Comparison of ENCODE assay signal across 24 cellular contexts in the genomic region with DNA sequence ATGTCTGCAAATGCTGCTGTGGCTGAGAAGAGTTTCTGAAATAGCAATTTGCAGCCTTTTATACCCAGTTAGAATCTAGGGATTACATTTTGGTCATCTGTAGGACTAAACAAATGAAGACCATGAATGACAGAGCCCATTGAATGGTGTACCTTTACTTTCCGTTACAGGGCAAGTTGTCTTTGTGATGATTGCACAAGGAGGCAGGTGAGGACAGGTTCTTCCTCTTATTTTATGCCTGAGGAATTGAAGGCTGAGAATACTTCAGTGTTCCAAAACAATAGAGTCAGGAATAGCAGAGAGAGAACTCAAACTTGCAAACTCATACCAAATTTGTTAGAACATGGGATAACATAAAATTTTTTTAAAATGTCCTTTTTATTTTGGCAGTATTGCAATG.
DNase-seq lines count a peak whose midpoint lies in the region; ATAC-seq, FAIRE-seq and TF ChIP-seq lines count a peak whose summit lies in the region.
"Had no signal": no experiment of that assay in that cellular context is flagged by ENCODE, and none has a peak within 500 bp of the region (broad histone marks: within the 10 kb centered on the region; RNA-seq: fewer than 3 reads in every experiment).

No MANE protein-coding gene starts in this region.

- H3K9ac ChIP-seq in H1 (replicated peaks in 1 of 4; ENCODE audit: extremely low read depth in 1 of 4, low read depth in 3 of 4, low read length in 3 of 4) = no peak overlapping the region
- H3K9ac ChIP-seq: BLaER1 treated with 17β-estradiol and CSF1 and Interleukin-3, amounts not matched to agents 10 nM and 100 nM had no signal

- H3K56ac ChIP-seq in H1 (replicated peaks; ENCODE audit: insufficient read length, low read depth, low read length) = no peak overlapping the region

- no peak overlapping the region for H3K4me2 ChIP-seq in H1 (ENCODE audit: insufficient read depth in 1 of 2, low read depth in 2 of 2, low read length in 2 of 2)
- H3K4me2 ChIP-seq: A549; BLaER1 treated with 17β-estradiol and CSF1 and Interleukin-3, amounts not matched to agents 10 nM and 100 nM had no signal

- no peaks in the 10 kb centered on the region for H3K27me3 Mint-ChIP-seq in MCF 10A (ENCODE audit: insufficient read depth, unreplicated experiment)
- H3K27me3 Mint-ChIP-seq: CD8-positive, alpha-beta memory T cell had no signal

- peaks cover 0 to 15% of the 10 kb centered on the region in 2 donors for H3K9me3 ChIP-seq in breast epithelium
- H3K9me3 ChIP-seq in H1 (ENCODE audit: insufficient read depth in 2 of 2, low read depth in 1 of 2, low read length in 1 of 2) = peaks cover 11 to 13% of the 10 kb centered on the region in 2 experiments; a peak in 3 of 4 replicates
- no peaks in the 10 kb centered on the region for H3K9me3 ChIP-seq in small intestine (ENCODE audit: control insufficient read depth, low read depth)
- H3K9me3 ChIP-seq: A549, BE2C had no signal

- H4K91ac ChIP-seq in H1 (replicated peaks; ENCODE audit: insufficient read length, low read length) = no peak overlapping the region

- no peak overlapping the region for H3K14ac ChIP-seq in H1 (ENCODE audit: insufficient read length)

- H2BK120ac ChIP-seq in H1 (replicated peaks; ENCODE audit: low read depth, low read length) = no peak overlapping the region

- H3K4me1 ChIP-seq in breast epithelium (no peaks in the 10 kb centered on the region), H1 (replicated peaks in 1 of 4; ENCODE audit: control insufficient read depth in 3 of 4, insufficient read depth in 4 of 4, low read length in 3 of 4) (no peaks in the 10 kb centered on the region; a peak in 1 of 7 replicates), foreskin keratinocyte (peaks cover 31% of the 10 kb centered on the region), small intestine (ENCODE audit: control insufficient read depth in 2 of 2, insufficient read depth in 1 of 2, low read depth in 1 of 2, low read length in 1 of 2) (no peaks in the 10 kb centered on the region)
- H3K4me1 ChIP-seq: A549; BE2C; BLaER1 treated with 17β-estradiol and CSF1 and Interleukin-3, amounts not matched to agents 10 nM and 100 nM had no signal

- peaks cover 12% of the 10 kb centered on the region for H3K9me3 Mint-ChIP-seq in MCF 10A (ENCODE audit: unreplicated experiment)

- no peak overlapping the region for H4K5ac ChIP-seq in H1 (ENCODE audit: insufficient read length, low read depth, low read length)

- H2BK15ac ChIP-seq in H1 (ENCODE audit: low read length) = 0 out of 2 replicates have a peak overlapping the region, but pooled peaks have one; percentile 29

- no peak for TF ChIP-seq POLR2A in breast epithelium (IDR thresholded peaks at IDR 0.05)
- TF ChIP-seq POLR2A in H1 (IDR thresholded peaks at IDR 0.05; ENCODE audit: control extremely low read depth in 1 of 2, low read depth in 2 of 2, low read length in 2 of 2) = no peak

- no peak for TF ChIP-seq CTCF in MCF 10A (IDR thresholded peaks at IDR 0.05; ENCODE audit: unreplicated experiment)
- TF ChIP-seq CTCF in breast epithelium (IDR thresholded peaks at IDR 0.05) = no peak
- no peak for TF ChIP-seq CTCF in H1 (IDR thresholded peaks at IDR 0.05; ENCODE audit: control extremely low read depth in 1 of 3, insufficient read depth in 1 of 3, low read depth in 1 of 3, low read length in 3 of 3)
- no peak for TF ChIP-seq CTCF in foreskin keratinocyte (conservative IDR thresholded peaks at IDR 0.05)

- TF ChIP-seq EP300 in H1 (IDR thresholded peaks at IDR 0.05; ENCODE audit: borderline replicate concordance in 1 of 2, low read depth in 2 of 2, low read length in 2 of 2) = no peak

- H2BK12ac ChIP-seq in H1 (ENCODE audit: low read depth, low read length) = no peak overlapping the region

- H3K4me3 ChIP-seq in breast epithelium = no peak overlapping the region
- H3K4me3 ChIP-seq in H1 (ENCODE audit: extremely low read depth in 1 of 4, insufficient read depth in 2 of 4, low read depth in 3 of 4, low read length in 4 of 4) = no peak overlapping the region
- H3K4me3 ChIP-seq in small intestine (ENCODE audit: low read depth in 1 of 2, low read length in 2 of 2) = no peak overlapping the region
- H3K4me3 ChIP-seq: A549; BLaER1 treated with 17β-estradiol and CSF1 and Interleukin-3, amounts not matched to agents 10 nM and 100 nM had no signal

- POLR2A ChIA-PET in MCF 10A (lab: Yijun Ruan, JAX) = interaction anchor here (0.6 to 1.1 kb wide), 3 partner anchors 8 to 65 kb away, joined by 3 to 4 read pairs (median 4); no protein-coding TSS in a partner anchor
- POLR2A ChIA-PET in H1 (lab: Charles Lee; ENCODE audit: partially characterized antibody) = no interaction called here

- H3K27ac ChIP-seq in breast epithelium (no peak overlapping the region), H1 (ENCODE audit: low read depth, low read length) (no peak overlapping the region), foreskin keratinocyte (no peak overlapping the region), small intestine (ENCODE audit: low read depth in 1 of 2, low read length in 1 of 2) (no peak overlapping the region)
- H3K27ac ChIP-seq: A549; BLaER1 treated with 17β-estradiol and CSF1 and Interleukin-3, amounts not matched to agents 10 nM and 100 nM had no signal

- H3K79me1 ChIP-seq in H1 (ENCODE audit: low read depth, low read length) = no peaks in the 10 kb centered on the region

- FAIRE-seq in H1 (lab: Jason Lieb, UNC) = no peak
- no peak for FAIRE-seq in small intestine (lab: Jason Lieb, UNC)
- FAIRE-seq: A549, GM12891, GM18507 had no signal

- intact Hi-C loops in MCF 10A (cut with micrococcal nuclease) (no loop called here), breast epithelium (cut with DNase I; ENCODE audit: low total_unique reads) (no loop called here)

- CTCF ChIA-PET in MCF 10A (lab: Yijun Ruan, JAX) = interaction anchor here (0.6 to 1.1 kb wide), 3 partner anchors 69 to 1195 kb away, joined by 3 read pairs; partner anchors contain the start of gene TFAP2A
- CTCF ChIA-PET in H1 (lab: Charles Lee; ENCODE audit: partially characterized antibody) = interaction anchor here (0.7 to 1.0 kb wide), 2 partner anchors 9 to 20 kb away, joined by 3 read pairs; no protein-coding TSS in a partner anchor

- no peak overlapping the region for H3K18ac ChIP-seq in H1 (ENCODE audit: extremely low read depth, low read length)

- H3K27me3 ChIP-seq in breast epithelium (no peaks in the 10 kb centered on the region), H1 (replicated peaks in 1 of 4; ENCODE audit: control insufficient read depth in 3 of 4, extremely low read depth in 1 of 4, insufficient read depth in 3 of 4, low read length in 3 of 4) (no peaks in the 10 kb centered on the region), foreskin keratinocyte (no peaks in the 10 kb centered on the region), small intestine (ENCODE audit: control insufficient read depth in 2 of 2, insufficient read depth in 2 of 2, low read length in 2 of 2) (no peaks in the 10 kb centered on the region)
- H3K27me3 ChIP-seq: BE2C; BLaER1 treated with 17β-estradiol and CSF1 and Interleukin-3, amounts not matched to agents 10 nM and 100 nM had no signal

- no peak overlapping the region for H2BK5ac ChIP-seq in H1 (ENCODE audit: low read depth, low read length)

- no peak overlapping the region for H2BK20ac ChIP-seq in H1 (ENCODE audit: low read length)

- H3K79me2 ChIP-seq in H1 (ENCODE audit: control insufficient read depth in 1 of 2, insufficient read depth in 2 of 2, low read length in 2 of 2) = no peaks in the 10 kb centered on the region

- no peak overlapping the region for H3K4ac ChIP-seq in H1 (replicated peaks; ENCODE audit: insufficient read length, low read depth, low read length)

- H2AFZ ChIP-seq in H1 (ENCODE audit: low read length) = no peak overlapping the region

- peak; percentile 24 for DNase-seq in MCF 10A (ENCODE audit: unreplicated experiment)
- no peak for DNase-seq in breast epithelium (ENCODE audit: low spot score in 2 of 2)
- DNase-seq in H1 (ENCODE audit: low read depth in 1 of 2, low spot score in 2 of 2) = no peak
- peak; percentile 58 to 81 for DNase-seq in foreskin keratinocyte
- no peak for DNase-seq in activated CD8-positive, alpha-beta memory T cell treated with anti-CD3 and anti-CD28 coated beads, Interleukin-2, amount 50 U/mL, for 48 hours
- DNase-seq in NCI-H524 (lab: John Stamatoyannopoulos, UW) = no peak
- DNase-seq in small intestine = no peak
- DNase-seq: 8988T; ACHN; AML-193; BE2C; CD4-positive, alpha-beta T cell; CD8-positive, alpha-beta memory T cell; DMS53; DMS79 treated with DMSO at 0.1 percent for 48 hours; GF-D8; GOT3; H7; HCEC 1CT had no signal

- H3K23ac ChIP-seq in H1 (ENCODE audit: insufficient read length) = no peak overlapping the region

- H4K20me1 ChIP-seq in H1 (replicated peaks in 1 of 2; ENCODE audit: control insufficient read depth in 1 of 2, insufficient read depth in 2 of 2, low read length in 2 of 2) = no peaks in the 10 kb centered on the region
- H4K20me1 ChIP-seq: BLaER1 treated with 17β-estradiol and CSF1 and Interleukin-3, amounts not matched to agents 10 nM and 100 nM had no signal

- H3K27ac Mint-ChIP-seq in MCF 10A (ENCODE audit: low read depth, unreplicated experiment) = no peak overlapping the region
- H3K27ac Mint-ChIP-seq: CD14-positive monocyte; CD4-positive, alpha-beta T cell; CD8-positive, alpha-beta memory T cell had no signal

- 82% methylated on average over 1 of the region's 1 CpG; no CpG with 5 or more reads in 1 of the 2 experiments for WGBS in H1 (ENCODE audit: extremely low coverage in 1 of 2, insufficient coverage in 1 of 2, insufficient read length in 1 of 2, insufficient replicate concordance in 2 of 2, low coverage in 1 of 2, low lambda C conversion rate in 2 of 2, missing lambda C conversion rate in 1 of 2), 2 experiments
- 78 to 88% (median 80%) methylated on average over 1 of the region's 1 CpG for WGBS in small intestine, 3 donors

- no peak overlapping the region for H2AK5ac ChIP-seq in H1 (ENCODE audit: low read depth, low read length)

- peak; percentile 43 for ATAC-seq in foreskin keratinocyte
- ATAC-seq: A549 had no signal

- H3K23me2 ChIP-seq in H1 (ENCODE audit: low read depth, low read length) = no peaks in the 10 kb centered on the region

- no TSS peak for BruUV-seq in MCF 10A (replicated peaks; lab: Mats Ljungman, UMichigan)

- H3K4me1 Mint-ChIP-seq in MCF 10A (ENCODE audit: insufficient read depth, unreplicated experiment) = no peaks in the 10 kb centered on the region
- H3K4me1 Mint-ChIP-seq: CD14-positive monocyte; CD8-positive, alpha-beta memory T cell had no signal

- H3K36me3 Mint-ChIP-seq in MCF 10A (ENCODE audit: insufficient read depth, unreplicated experiment) = no peaks in the 10 kb centered on the region
- H3K36me3 Mint-ChIP-seq: CD14-positive monocyte; CD8-positive, alpha-beta memory T cell had no signal

- H3K4me3 Mint-ChIP-seq in MCF 10A (ENCODE audit: unreplicated experiment) = no peak overlapping the region
- H3K4me3 Mint-ChIP-seq: CD14-positive monocyte; CD4-positive, alpha-beta T cell; CD8-positive, alpha-beta memory T cell had no signal

- no peak overlapping the region for H4K8ac ChIP-seq in H1 (ENCODE audit: extremely low read depth, insufficient read depth, low read length)

- no peak for TF ChIP-seq RAD21 in H1 (IDR thresholded peaks at IDR 0.05 in 1 of 2, conservative IDR thresholded peaks at IDR 0.05 in 1 of 2; ENCODE audit: low read depth in 2 of 2, low read length in 2 of 2)

- H3K36me3 ChIP-seq in breast epithelium (no peaks in the 10 kb centered on the region), H1 (ENCODE audit: control insufficient read depth in 2 of 4, insufficient read depth in 4 of 4, low read length in 3 of 4) (no peaks in the 10 kb centered on the region; a peak in 1 of 8 replicates), small intestine (ENCODE audit: control insufficient read depth in 2 of 2, insufficient read depth in 2 of 2, low read length in 2 of 2) (no peaks in the 10 kb centered on the region)
- H3K36me3 ChIP-seq: BE2C; BLaER1 treated with 17β-estradiol and CSF1 and Interleukin-3, amounts not matched to agents 10 nM and 100 nM had no signal

Comparison
In these comparisons a context has a peak if more than half of its experiments do, and no peak if none do; other contexts are left out.
1. DNase-seq: peak in MCF 10A (single experiment) and foreskin keratinocyte (2 of 2); none in breast epithelium (0 of 2), H1 (0 of 2), activated CD8-positive, alpha-beta memory T cell treated with anti-CD3 and anti-CD28 coated beads, Interleukin-2, amount 50 U/mL, for 48 hours (single experiment), NCI-H524 (0 of 2) and small intestine (single experiment).